ENCODE assay signal across 1 cellular context in the genomic region with DNA sequence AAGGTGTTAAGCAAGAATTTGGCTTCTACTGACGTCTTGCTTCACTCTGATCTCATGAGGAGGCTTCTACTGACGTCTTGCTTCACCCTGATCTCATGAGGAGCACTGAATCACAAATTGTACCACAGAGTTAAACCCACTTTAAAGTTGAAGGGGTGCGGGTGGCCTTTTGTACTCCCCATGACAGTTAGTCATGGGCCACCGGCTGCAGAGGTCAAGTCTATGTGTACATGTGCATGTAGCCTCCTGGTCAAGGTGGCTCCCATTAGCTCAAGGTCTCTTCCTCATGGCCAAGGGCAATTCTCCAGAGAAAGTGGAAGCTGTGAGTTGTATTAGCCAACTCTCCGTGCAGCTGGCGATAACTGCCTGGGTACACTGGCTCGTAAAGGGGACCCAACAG.
TF ChIP-seq lines count a peak whose summit lies in the region.

No MANE protein-coding gene starts in this region.

TF ChIP-seq in HepG2, 621 proteins besides CTCF, POLR2A, EP300 and RAD21 (continued from another document):
- TF ChIP-seq, protein P1, sequence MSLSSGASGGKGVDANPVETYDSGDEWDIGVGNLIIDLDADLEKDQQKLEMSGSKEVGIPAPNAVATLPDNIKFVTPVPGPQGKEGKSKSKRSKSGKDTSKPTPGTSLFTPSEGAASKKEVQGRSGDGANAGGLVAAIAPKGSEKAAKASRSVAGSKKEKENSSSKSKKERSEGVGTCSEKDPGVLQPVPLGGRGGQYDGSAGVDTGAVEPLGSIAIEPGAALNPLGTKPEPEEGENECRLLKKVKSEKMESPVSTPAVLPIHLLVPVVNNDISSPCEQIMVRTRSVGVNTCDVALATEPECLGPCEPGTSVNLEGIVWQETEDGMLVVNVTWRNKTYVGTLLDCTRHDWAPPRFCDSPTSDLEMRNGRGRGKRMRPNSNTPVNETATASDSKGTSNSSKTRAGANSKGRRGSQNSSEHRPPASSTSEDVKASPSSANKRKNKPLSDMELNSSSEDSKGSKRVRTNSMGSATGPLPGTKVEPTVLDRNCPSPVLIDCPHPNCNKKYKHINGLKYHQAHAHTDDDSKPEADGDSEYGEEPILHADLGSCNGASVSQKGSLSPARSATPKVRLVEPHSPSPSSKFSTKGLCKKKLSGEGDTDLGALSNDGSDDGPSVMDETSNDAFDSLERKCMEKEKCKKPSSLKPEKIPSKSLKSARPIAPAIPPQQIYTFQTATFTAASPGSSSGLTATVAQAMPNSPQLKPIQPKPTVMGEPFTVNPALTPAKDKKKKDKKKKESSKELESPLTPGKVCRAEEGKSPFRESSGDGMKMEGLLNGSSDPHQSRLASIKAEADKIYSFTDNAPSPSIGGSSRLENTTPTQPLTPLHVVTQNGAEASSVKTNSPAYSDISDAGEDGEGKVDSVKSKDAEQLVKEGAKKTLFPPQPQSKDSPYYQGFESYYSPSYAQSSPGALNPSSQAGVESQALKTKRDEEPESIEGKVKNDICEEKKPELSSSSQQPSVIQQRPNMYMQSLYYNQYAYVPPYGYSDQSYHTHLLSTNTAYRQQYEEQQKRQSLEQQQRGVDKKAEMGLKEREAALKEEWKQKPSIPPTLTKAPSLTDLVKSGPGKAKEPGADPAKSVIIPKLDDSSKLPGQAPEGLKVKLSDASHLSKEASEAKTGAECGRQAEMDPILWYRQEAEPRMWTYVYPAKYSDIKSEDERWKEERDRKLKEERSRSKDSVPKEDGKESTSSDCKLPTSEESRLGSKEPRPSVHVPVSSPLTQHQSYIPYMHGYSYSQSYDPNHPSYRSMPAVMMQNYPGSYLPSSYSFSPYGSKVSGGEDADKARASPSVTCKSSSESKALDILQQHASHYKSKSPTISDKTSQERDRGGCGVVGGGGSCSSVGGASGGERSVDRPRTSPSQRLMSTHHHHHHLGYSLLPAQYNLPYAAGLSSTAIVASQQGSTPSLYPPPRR (CRISPR knock-in tag; IDR thresholded peaks at IDR 0.05; ENCODE audit: borderline replicate concordance): no peak
- TF ChIP-seq, protein P2, sequence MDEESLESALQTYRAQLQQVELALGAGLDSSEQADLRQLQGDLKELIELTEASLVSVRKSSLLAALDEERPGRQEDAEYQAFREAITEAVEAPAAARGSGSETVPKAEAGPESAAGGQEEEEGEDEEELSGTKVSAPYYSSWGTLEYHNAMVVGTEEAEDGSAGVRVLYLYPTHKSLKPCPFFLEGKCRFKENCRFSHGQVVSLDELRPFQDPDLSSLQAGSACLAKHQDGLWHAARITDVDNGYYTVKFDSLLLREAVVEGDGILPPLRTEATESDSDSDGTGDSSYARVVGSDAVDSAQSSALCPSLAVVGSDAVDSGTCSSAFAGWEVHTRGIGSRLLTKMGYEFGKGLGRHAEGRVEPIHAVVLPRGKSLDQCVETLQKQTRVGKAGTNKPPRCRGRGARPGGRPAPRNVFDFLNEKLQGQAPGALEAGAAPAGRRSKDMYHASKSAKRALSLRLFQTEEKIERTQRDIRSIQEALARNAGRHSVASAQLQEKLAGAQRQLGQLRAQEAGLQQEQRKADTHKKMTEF (CRISPR knock-in tag; IDR thresholded peaks at IDR 0.05): no peak
- TF ChIP-seq ZFP36 (IDR thresholded peaks at IDR 0.05; ENCODE audit: borderline replicate concordance, low read depth, low read length, partially characterized antibody) (no peak), ZNF354B (CRISPR knock-in tag; IDR thresholded peaks at IDR 0.05) (no peak), ZNF782 (CRISPR knock-in tag; IDR thresholded peaks at IDR 0.05; ENCODE audit: borderline replicate concordance) (no peak), MLLT10 (CRISPR knock-in tag; IDR thresholded peaks at IDR 0.05) (no peak), CEBPB (IDR thresholded peaks at IDR 0.05; ENCODE audit: borderline replicate concordance, low read depth, low read length) (0 out of 2 replicates have a peak, but pooled peaks have one; percentile 10), HMG20A (CRISPR knock-in tag; IDR thresholded peaks at IDR 0.05; ENCODE audit: borderline replicate concordance) (peak; percentile 5; the same call in 1 of the 2 replicates)
- TF ChIP-seq, protein P3, sequence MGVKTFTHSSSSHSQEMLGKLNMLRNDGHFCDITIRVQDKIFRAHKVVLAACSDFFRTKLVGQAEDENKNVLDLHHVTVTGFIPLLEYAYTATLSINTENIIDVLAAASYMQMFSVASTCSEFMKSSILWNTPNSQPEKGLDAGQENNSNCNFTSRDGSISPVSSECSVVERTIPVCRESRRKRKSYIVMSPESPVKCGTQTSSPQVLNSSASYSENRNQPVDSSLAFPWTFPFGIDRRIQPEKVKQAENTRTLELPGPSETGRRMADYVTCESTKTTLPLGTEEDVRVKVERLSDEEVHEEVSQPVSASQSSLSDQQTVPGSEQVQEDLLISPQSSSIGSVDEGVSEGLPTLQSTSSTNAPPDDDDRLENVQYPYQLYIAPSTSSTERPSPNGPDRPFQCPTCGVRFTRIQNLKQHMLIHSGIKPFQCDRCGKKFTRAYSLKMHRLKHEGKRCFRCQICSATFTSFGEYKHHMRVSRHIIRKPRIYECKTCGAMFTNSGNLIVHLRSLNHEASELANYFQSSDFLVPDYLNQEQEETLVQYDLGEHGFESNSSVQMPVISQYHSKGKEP (CRISPR knock-in tag; IDR thresholded peaks at IDR 0.05): no peak
